ENCODE assay signal across 11 cellular contexts in genomic region chr6:28597924-28598323, GRCh38.
A peak's percentile ranks its signal among the peaks of the same experiment; 100 is the strongest.
DNase-seq lines count a peak whose midpoint lies in the region; ATAC-seq and TF ChIP-seq lines count a peak whose summit lies in the region.
"Had no signal": no experiment of that assay in that cellular context is flagged by ENCODE, and none has a peak within 500 bp of the region (broad histone marks: within the 10 kb centered on the region; RNA-seq: fewer than 3 reads in every experiment).

No MANE protein-coding gene starts in this region.

- TF ChIP-seq CTCF in choroid plexus epithelial cell (conservative IDR thresholded peaks at IDR 0.05; ENCODE audit: low read depth, low read length) = no peak

- intact Hi-C loops in activated CD4-positive, alpha-beta T cell treated with anti-CD3 and anti-CD28 coated beads, Interleukin-2, amount 10 ng/mL, durations not matched to agents 24 days and 14 days (cut with micrococcal nuclease) = no loop called here

- ATAC-seq in HG03025 (IDR thresholded peaks at IDR 0.05; ENCODE audit: low FRiP score, unreplicated experiment) (no peak), HG02852 (IDR thresholded peaks at IDR 0.05; ENCODE audit: unreplicated experiment) (no peak)
- ATAC-seq: T-helper 17 cell had no signal

- H3K4me3 Mint-ChIP-seq in activated CD4-positive, alpha-beta T cell treated with anti-CD3 and anti-CD28 coated beads, Interleukin-2, amount 10 ng/mL, durations not matched to agents 24 days and 14 days = peak overlapping the region; percentile 34
- H3K4me3 Mint-ChIP-seq: T-helper 17 cell had no signal

- no peak overlapping the region for H3K27ac Mint-ChIP-seq in activated CD4-positive, alpha-beta T cell treated with anti-CD3 and anti-CD28 coated beads, Interleukin-2, amount 10 ng/mL, durations not matched to agents 24 days and 14 days
- H3K27ac Mint-ChIP-seq: T-helper 17 cell had no signal

- DNase-seq in activated CD4-positive, alpha-beta T cell treated with anti-CD3 and anti-CD28 coated beads, Interleukin-2, amount 10 ng/mL, durations not matched to agents 24 days and 14 days = no peak
- no peak for DNase-seq in activated CD4-positive, alpha-beta T cell treated with anti-CD3 and anti-CD28 coated beads for 4 hours
- peak; percentile 30 for DNase-seq in NCI-H774 (lab: John Stamatoyannopoulos, UW)
- peak; percentile 19 for DNase-seq in choroid plexus epithelial cell (ENCODE audit: low read depth)
- no peak for DNase-seq in skeletal muscle cell (ENCODE audit: low read depth)
- no peak for DNase-seq in MV-4-11 (lab: John Stamatoyannopoulos, UW)
- DNase-seq: aorta, T-helper 17 cell had no signal

- H3K4me3 ChIP-seq in choroid plexus epithelial cell (ENCODE audit: low read depth, low read length) (peak overlapping the region; percentile 46), skeletal muscle cell (ENCODE audit: low read depth, low read length) (peak overlapping the region; percentile 50)
- H3K4me3 ChIP-seq: BLaER1 had no signal

- H3K36me3 Mint-ChIP-seq in activated CD4-positive, alpha-beta T cell treated with anti-CD3 and anti-CD28 coated beads, Interleukin-2, amount 10 ng/mL, durations not matched to agents 24 days and 14 days (ENCODE audit: low read depth) = no peaks in the 10 kb centered on the region

- H3K4me1 Mint-ChIP-seq in activated CD4-positive, alpha-beta T cell treated with anti-CD3 and anti-CD28 coated beads, Interleukin-2, amount 10 ng/mL, durations not matched to agents 24 days and 14 days = peaks cover 7% of the 10 kb centered on the region

- peaks cover 33% of the 10 kb centered on the region for H3K27me3 Mint-ChIP-seq in activated CD4-positive, alpha-beta T cell treated with anti-CD3 and anti-CD28 coated beads, Interleukin-2, amount 10 ng/mL, durations not matched to agents 24 days and 14 days

- H3K9me3 Mint-ChIP-seq in activated CD4-positive, alpha-beta T cell treated with anti-CD3 and anti-CD28 coated beads, Interleukin-2, amount 10 ng/mL, durations not matched to agents 24 days and 14 days = peaks cover 8% of the 10 kb centered on the region

Comparison
In these comparisons a context has a peak if more than half of its experiments do, and no peak if none do; other contexts are left out.
1. DNase-seq: peak in NCI-H774 (single experiment) and choroid plexus epithelial cell (single experiment); none in activated CD4-positive, alpha-beta T cell treated with anti-CD3 and anti-CD28 coated beads, Interleukin-2, amount 10 ng/mL, durations not matched to agents 24 days and 14 days (single experiment), activated CD4-positive, alpha-beta T cell treated with anti-CD3 and anti-CD28 coated beads for 4 hours (0 of 2), skeletal muscle cell (single experiment) and MV-4-11 (single experiment).